In the genomic region with DNA sequence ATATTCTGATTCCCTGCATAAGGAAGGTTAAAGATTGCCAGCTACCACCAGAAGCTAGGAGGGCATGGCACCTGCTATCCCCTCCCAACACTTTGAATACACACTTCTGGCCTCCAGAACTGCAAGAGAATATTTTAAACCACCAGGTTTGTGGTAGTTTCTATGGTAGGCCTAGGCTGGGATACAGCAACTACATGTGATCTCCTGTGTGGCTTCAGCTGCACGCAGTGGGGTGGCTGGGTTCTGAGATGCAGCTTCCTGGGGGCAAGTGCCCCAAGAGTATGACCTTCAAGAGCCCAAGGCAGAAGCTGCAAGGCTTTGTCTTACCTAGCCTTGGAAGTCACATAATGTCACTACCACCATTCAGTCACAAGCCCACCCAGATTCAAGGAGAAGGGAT, we compare ENCODE assay signal across 2 cellular contexts.
"Had no signal": no experiment of that assay in that cellular context is flagged by ENCODE, and none has a peak within 500 bp of the region (broad histone marks: within the 10 kb centered on the region; RNA-seq: fewer than 3 reads in every experiment).

No MANE protein-coding gene starts in this region.

- H3K4me3 ChIP-seq: GM12878 had no signal

- ATAC-seq: GM12878 had no signal

- DNase-seq: GF-D8 had no signal
